8 cellular contexts compared by ENCODE assay signal in genomic region chr2:132037527-132038178, GRCh38.
DNase-seq lines count a peak whose midpoint lies in the region; FAIRE-seq and TF ChIP-seq lines count a peak whose summit lies in the region.

No MANE protein-coding gene starts in this region.

- no peak overlapping the region for H3K27ac ChIP-seq in neural cell (ENCODE audit: low read length)

- H3K4me2 ChIP-seq in neural cell (ENCODE audit: low read length): no peak overlapping the region

- no peak for FAIRE-seq in H54 (lab: Jason Lieb, UNC)

- TF ChIP-seq RAD21 in neural cell (conservative IDR thresholded peaks at IDR 0.05): no peak

- peak overlapping the region; percentile 61 for H3K9ac ChIP-seq in neural cell (ENCODE audit: low read length)

- DNase-seq in D341Med (ENCODE audit: low spot score) (peak; percentile 34), NCI-H1105 (lab: John Stamatoyannopoulos, UW) (peak; percentile 26), epithelial cell of esophagus (ENCODE audit: low read depth) (peak; percentile 4), SKM-1 (lab: John Stamatoyannopoulos, UW; ENCODE audit: unreplicated experiment) (no peak), H54 (ENCODE audit: insufficient read length, low spot score) (no peak), NOMO-1 treated with dmso at 0.1 percent for 144 hours (lab: John Stamatoyannopoulos, UW; ENCODE audit: unreplicated experiment) (no peak)
- no peak for DNase-seq in stimulated activated naive CD4-positive, alpha-beta T cell treated with Interleukin-2 at 50 U/mL for 16 hours (lab: John Stamatoyannopoulos, UW)

- H3K4me3 ChIP-seq in epithelial cell of esophagus (ENCODE audit: low read length): peak overlapping the region; percentile 39
- peak overlapping the region; percentile 75 for H3K4me3 ChIP-seq in neural cell (ENCODE audit: low read length)

- H3K36me3 ChIP-seq in neural cell (ENCODE audit: insufficient read depth, low read length): no peaks in the 10 kb centered on the region

- TF ChIP-seq POLR2A in H54 (IDR thresholded peaks at IDR 0.05; ENCODE audit: low read depth, low read length): no peak

- TF ChIP-seq EP300 in neural cell (conservative IDR thresholded peaks at IDR 0.05; ENCODE audit: poor library complexity, severe bottlenecking): no peak

- no peaks in the 10 kb centered on the region for H3K79me2 ChIP-seq in neural cell (replicated peaks; ENCODE audit: insufficient read depth, low read length)

- H3K9me3 ChIP-seq in neural cell (ENCODE audit: low read length): no peaks in the 10 kb centered on the region

- H3F3A ChIP-seq in neural cell (ENCODE audit: insufficient read depth, low read length, poor library complexity, severe bottlenecking): no peaks in the 10 kb centered on the region

- no peak for TF ChIP-seq CTCF in epithelial cell of esophagus (IDR thresholded peaks at IDR 0.05; ENCODE audit: insufficient read depth, low read depth, low read length, missing control alignments)
- TF ChIP-seq CTCF in neural cell (IDR thresholded peaks at IDR 0.05; ENCODE audit: poor library complexity, severe bottlenecking): no peak

- peak overlapping the region; percentile 80 for H2AFZ ChIP-seq in neural cell (ENCODE audit: low read depth, low read length)

- H3K9me2 ChIP-seq in neural cell (ENCODE audit: insufficient read depth, low read length): no peaks in the 10 kb centered on the region

- no peaks in the 10 kb centered on the region for H4K20me1 ChIP-seq in neural cell (ENCODE audit: insufficient read depth)

- peaks cover 17% of the 10 kb centered on the region for H3K27me3 ChIP-seq in neural cell (ENCODE audit: insufficient read depth, low read depth, low read length)

TF ChIP-seq in neural cell, 6 proteins besides CTCF, POLR2A, EP300 and RAD21:
- TF ChIP-seq POLR2AphosphoS5 (IDR thresholded peaks at IDR 0.05): no peak
- TF ChIP-seq EZH2 (IDR thresholded peaks at IDR 0.05; ENCODE audit: borderline replicate concordance, insufficient read depth, low read length, poor library complexity, severe bottlenecking): no peak
- TF ChIP-seq TAF1 (IDR thresholded peaks at IDR 0.05; ENCODE audit: low read depth): no peak
- TF ChIP-seq MXI1 (conservative IDR thresholded peaks at IDR 0.05; ENCODE audit: poor library complexity, severe bottlenecking): no peak
- TF ChIP-seq REST (IDR thresholded peaks at IDR 0.05; ENCODE audit: borderline replicate concordance): no peak
- TF ChIP-seq SMC3 (conservative IDR thresholded peaks at IDR 0.05; ENCODE audit: poor library complexity): no peak

Comparison
In these comparisons a context has a peak if more than half of its experiments do, and no peak if none do; other contexts are left out.
1. DNase-seq: peak in D341Med (single experiment), NCI-H1105 (single experiment) and epithelial cell of esophagus (single experiment); none in SKM-1 (single experiment), stimulated activated naive CD4-positive, alpha-beta T cell treated with Interleukin-2 at 50 U/mL for 16 hours (single experiment), H54 (single experiment) and NOMO-1 treated with dmso at 0.1 percent for 144 hours (single experiment).